Comparison of ENCODE assay signal across 1 cellular context in the genomic region with DNA sequence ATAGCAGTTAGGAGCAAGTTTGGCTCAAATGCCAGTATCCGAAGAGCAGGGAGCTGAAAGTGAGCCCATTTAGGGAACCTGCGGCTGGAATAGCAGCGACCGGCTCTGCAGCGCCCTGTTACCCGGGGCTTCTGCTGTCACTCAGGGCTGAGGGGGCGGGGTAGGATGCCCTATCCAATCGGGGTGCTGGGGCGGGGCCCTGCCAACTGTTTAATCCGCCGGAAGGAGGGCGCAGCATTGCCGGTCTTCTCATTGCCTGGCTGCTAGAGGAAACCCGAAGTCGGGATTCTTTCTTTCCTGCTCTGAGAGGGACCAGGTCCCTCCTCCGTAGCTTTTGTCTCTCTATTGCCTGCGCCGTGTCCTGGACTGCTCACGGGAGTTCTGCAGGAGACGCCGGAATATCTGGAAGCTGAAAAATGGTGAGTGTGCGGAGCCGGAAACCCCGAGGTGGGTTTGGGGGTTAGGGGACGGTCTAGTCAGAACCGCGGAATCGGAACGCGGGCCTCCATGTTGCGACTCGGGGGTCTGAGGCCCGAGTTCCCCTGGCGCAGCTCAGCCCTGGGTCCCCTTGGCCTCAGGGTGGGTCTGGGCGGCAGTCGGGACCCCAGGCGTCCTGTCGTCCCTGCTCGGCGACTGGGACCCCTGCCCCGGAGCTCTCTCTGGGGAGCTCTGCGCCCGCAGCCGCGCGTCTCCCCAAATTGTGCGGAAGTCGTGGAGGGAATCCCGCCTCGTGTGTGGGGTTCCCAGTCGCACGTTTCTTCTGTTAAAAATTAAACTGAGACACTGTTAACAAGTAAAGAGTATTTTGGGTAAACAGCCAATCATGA.
TF ChIP-seq lines count a peak whose summit lies in the region.

No MANE protein-coding gene starts in this region.

TF ChIP-seq in endothelial cell of umbilical vein, 7 proteins besides CTCF, POLR2A, EP300 and RAD21 (continued from another document):
- TF ChIP-seq, protein P1, sequence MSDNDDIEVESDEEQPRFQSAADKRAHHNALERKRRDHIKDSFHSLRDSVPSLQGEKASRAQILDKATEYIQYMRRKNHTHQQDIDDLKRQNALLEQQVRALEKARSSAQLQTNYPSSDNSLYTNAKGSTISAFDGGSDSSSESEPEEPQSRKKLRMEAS (IDR thresholded peaks at IDR 0.05; ENCODE audit: insufficient read depth, insufficient read length): no peak
- TF ChIP-seq GATA2 (IDR thresholded peaks at IDR 0.05; ENCODE audit: insufficient read depth, insufficient read length, low read depth, low read length): no peak
TF ChIP-seq in endothelial cell of umbilical vein: peak in this region for 1.
